ENCODE assay signal across 2 cellular contexts in the genomic region with DNA sequence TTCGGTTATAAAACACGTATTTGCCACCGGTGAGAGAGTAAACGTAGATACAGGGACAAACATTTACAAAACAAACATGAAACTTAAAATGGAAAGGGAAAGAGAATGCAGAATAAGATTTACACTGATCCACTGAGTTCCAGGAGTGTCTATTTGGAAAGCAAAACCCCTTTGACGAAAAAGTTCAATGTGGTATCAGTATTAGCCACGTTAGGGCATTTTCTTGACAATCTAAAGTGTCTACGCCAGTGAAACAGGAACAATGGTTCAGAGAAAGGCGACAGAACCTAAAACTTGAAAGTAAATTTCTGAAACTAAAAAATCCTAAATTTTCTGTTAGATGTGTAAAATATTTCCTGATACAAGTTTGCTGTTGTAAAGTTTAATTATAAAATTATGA.
TF ChIP-seq lines count a peak whose summit lies in the region.

No MANE protein-coding gene starts in this region.

TF ChIP-seq in GM23338, 12 proteins besides CTCF, POLR2A, EP300 and RAD21 (continued from another document):
- TF ChIP-seq ZNF462 (CRISPR knock-in tag; IDR thresholded peaks at IDR 0.05) (no peak), JUNB (IDR thresholded peaks at IDR 0.05; ENCODE audit: unreplicated experiment) (no peak), EZH2phosphoT487 (IDR thresholded peaks at IDR 0.05; ENCODE audit: unreplicated experiment) (no peak), ETS1 (IDR thresholded peaks at IDR 0.05) (no peak), EZH2 (IDR thresholded peaks at IDR 0.05; ENCODE audit: low read depth, unreplicated experiment) (no peak), STAT1 (IDR thresholded peaks at IDR 0.05; ENCODE audit: unreplicated experiment) (no peak)
- TF ChIP-seq, protein P1, sequence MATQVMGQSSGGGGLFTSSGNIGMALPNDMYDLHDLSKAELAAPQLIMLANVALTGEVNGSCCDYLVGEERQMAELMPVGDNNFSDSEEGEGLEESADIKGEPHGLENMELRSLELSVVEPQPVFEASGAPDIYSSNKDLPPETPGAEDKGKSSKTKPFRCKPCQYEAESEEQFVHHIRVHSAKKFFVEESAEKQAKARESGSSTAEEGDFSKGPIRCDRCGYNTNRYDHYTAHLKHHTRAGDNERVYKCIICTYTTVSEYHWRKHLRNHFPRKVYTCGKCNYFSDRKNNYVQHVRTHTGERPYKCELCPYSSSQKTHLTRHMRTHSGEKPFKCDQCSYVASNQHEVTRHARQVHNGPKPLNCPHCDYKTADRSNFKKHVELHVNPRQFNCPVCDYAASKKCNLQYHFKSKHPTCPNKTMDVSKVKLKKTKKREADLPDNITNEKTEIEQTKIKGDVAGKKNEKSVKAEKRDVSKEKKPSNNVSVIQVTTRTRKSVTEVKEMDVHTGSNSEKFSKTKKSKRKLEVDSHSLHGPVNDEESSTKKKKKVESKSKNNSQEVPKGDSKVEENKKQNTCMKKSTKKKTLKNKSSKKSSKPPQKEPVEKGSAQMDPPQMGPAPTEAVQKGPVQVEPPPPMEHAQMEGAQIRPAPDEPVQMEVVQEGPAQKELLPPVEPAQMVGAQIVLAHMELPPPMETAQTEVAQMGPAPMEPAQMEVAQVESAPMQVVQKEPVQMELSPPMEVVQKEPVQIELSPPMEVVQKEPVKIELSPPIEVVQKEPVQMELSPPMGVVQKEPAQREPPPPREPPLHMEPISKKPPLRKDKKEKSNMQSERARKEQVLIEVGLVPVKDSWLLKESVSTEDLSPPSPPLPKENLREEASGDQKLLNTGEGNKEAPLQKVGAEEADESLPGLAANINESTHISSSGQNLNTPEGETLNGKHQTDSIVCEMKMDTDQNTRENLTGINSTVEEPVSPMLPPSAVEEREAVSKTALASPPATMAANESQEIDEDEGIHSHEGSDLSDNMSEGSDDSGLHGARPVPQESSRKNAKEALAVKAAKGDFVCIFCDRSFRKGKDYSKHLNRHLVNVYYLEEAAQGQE (IDR thresholded peaks at IDR 0.05; ENCODE audit: unreplicated experiment): no peak

TF ChIP-seq in GM12878, 131 proteins besides CTCF, POLR2A, EP300 and RAD21 (continued from another document):
- TF ChIP-seq, protein P1 (IDR thresholded peaks at IDR 0.05; ENCODE audit: low read depth, low read length): no peak
- TF ChIP-seq SMARCA5 (IDR thresholded peaks at IDR 0.05) (no peak), YY1 (IDR thresholded peaks at IDR 0.05; ENCODE audit: low read depth, low read length) (no peak), ZBTB40 (IDR thresholded peaks at IDR 0.05; ENCODE audit: borderline replicate concordance) (no peak), SREBF1 (IDR thresholded peaks at IDR 0.05; ENCODE audit: low read length) (no peak), ZZZ3 (IDR thresholded peaks at IDR 0.05; ENCODE audit: control insufficient read depth, insufficient read length, low read depth) (no peak), RUNX3 (IDR thresholded peaks at IDR 0.05; ENCODE audit: low read length) (no peak), NFIC (IDR thresholded peaks at IDR 0.05; ENCODE audit: low read depth, low read length) (no peak), IKZF1 (conservative IDR thresholded peaks at IDR 0.05) (no peak), ZNF384 (IDR thresholded peaks at IDR 0.05; ENCODE audit: borderline replicate concordance, low read depth, low read length) (no peak), SRF (IDR thresholded peaks at IDR 0.05; ENCODE audit: low read depth in 2 of 2, low read length in 2 of 2) (no peak)
TF ChIP-seq in GM12878: peak in this region for 0.
